ENCODE assay signal across 1 cellular context in genomic region chr10:122953827-122954730, GRCh38.
A peak's percentile ranks its signal among the peaks of the same experiment; 100 is the strongest.
TF ChIP-seq lines count a peak whose summit lies in the region.

Gene C10orf88, minus strand, starts transcription at chr10:122954227. Its CDS starts 49 bp downstream, at chr10:122954178.

TF ChIP-seq in K562, 482 proteins besides CTCF, POLR2A, EP300 and RAD21 (continued from another document and continues in another):
- TF ChIP-seq, protein P1, sequence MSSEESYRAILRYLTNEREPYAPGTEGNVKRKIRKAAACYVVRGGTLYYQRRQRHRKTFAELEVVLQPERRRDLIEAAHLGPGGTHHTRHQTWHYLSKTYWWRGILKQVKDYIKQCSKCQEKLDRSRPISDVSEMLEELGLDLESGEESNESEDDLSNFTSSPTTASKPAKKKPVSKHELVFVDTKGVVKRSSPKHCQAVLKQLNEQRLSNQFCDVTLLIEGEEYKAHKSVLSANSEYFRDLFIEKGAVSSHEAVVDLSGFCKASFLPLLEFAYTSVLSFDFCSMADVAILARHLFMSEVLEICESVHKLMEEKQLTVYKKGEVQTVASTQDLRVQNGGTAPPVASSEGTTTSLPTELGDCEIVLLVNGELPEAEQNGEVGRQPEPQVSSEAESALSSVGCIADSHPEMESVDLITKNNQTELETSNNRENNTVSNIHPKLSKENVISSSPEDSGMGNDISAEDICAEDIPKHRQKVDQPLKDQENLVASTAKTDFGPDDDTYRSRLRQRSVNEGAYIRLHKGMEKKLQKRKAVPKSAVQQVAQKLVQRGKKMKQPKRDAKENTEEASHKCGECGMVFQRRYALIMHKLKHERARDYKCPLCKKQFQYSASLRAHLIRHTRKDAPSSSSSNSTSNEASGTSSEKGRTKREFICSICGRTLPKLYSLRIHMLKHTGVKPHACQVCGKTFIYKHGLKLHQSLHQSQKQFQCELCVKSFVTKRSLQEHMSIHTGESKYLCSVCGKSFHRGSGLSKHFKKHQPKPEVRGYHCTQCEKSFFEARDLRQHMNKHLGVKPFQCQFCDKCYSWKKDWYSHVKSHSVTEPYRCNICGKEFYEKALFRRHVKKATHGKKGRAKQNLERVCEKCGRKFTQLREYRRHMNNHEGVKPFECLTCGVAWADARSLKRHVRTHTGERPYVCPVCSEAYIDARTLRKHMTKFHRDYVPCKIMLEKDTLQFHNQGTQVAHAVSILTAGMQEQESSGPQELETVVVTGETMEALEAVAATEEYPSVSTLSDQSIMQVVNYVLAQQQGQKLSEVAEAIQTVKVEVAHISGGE (CRISPR knock-in tag; IDR thresholded peaks at IDR 0.05): peak; percentile 93 to 99 (median 98)
- TF ChIP-seq ZNF77 (CRISPR knock-in tag; IDR thresholded peaks at IDR 0.05) (no peak), RHOXF2B (CRISPR knock-in tag; conservative IDR thresholded peaks at IDR 0.05) (no peak), SIX5 (IDR thresholded peaks at IDR 0.05; ENCODE audit: borderline replicate concordance in 1 of 2, insufficient read depth in 1 of 2, low read depth in 1 of 2, low read length in 2 of 2) (no peak), CTBP1 (IDR thresholded peaks at IDR 0.05; ENCODE audit: borderline replicate concordance) (peak; percentile 68; the same call in 1 of the 2 replicates), TAF15 (IDR thresholded peaks at IDR 0.05; ENCODE audit: low read depth, low read length) (no peak), ZC3H4 (CRISPR knock-in tag; IDR thresholded peaks at IDR 0.05; ENCODE audit: borderline replicate concordance) (no peak), VEZF1 (CRISPR knock-in tag; IDR thresholded peaks at IDR 0.05) (peak; percentile 71), NFE2L1 (tag; IDR thresholded peaks at IDR 0.05; ENCODE audit: borderline replicate concordance, low read depth) (no peak), ZNF253 (CRISPR knock-in tag; conservative IDR thresholded peaks at IDR 0.05) (no peak), TFAM (CRISPR knock-in tag; conservative IDR thresholded peaks at IDR 0.05) (no peak), E2F5 (CRISPR knock-in tag; IDR thresholded peaks at IDR 0.05) (no peak), SMAD4 (CRISPR knock-in tag; conservative IDR thresholded peaks at IDR 0.05) (peak; percentile 40; the same call in 1 of the 2 replicates), PHF8 (IDR thresholded peaks at IDR 0.05; ENCODE audit: borderline replicate concordance, low read length) (peak; percentile 71; the same call in 1 of the 2 replicates), BCL6 (CRISPR knock-in tag; IDR thresholded peaks at IDR 0.05) (no peak), NR1H2 (CRISPR knock-in tag; IDR thresholded peaks at IDR 0.05) (no peak; the same call in 1 of the 2 replicates), BRF1 (IDR thresholded peaks at IDR 0.05; ENCODE audit: borderline replicate concordance, extremely low read depth, insufficient read length) (no peak), XRCC5 (IDR thresholded peaks at IDR 0.05; ENCODE audit: low read depth, low read length) (0 out of 2 replicates have a peak, but pooled peaks have one; percentile 25), ZNF197 (CRISPR knock-in tag; IDR thresholded peaks at IDR 0.05; ENCODE audit: low read depth) (no peak), BMI1 (IDR thresholded peaks at IDR 0.05; ENCODE audit: low read length) (no peak), LARP7 (IDR thresholded peaks at IDR 0.05) (no peak), HMG20B (CRISPR knock-in tag; IDR thresholded peaks at IDR 0.05) (no peak), GATAD2A (IDR thresholded peaks at IDR 0.05) (no peak), RBM25 (IDR thresholded peaks at IDR 0.05; ENCODE audit: low read depth, low read length, severe bottlenecking) (no peak), ZFP91 (CRISPR knock-in tag; IDR thresholded peaks at IDR 0.05) (no peak), SP1 (CRISPR knock-in tag; IDR thresholded peaks at IDR 0.05) (no peak), U2AF1 (optimal IDR thresholded peaks at IDR 0.05; ENCODE audit: low read depth, low read length) (no peak), ZNF778 (CRISPR knock-in tag; IDR thresholded peaks at IDR 0.05) (no peak), ZNF239 (CRISPR knock-in tag; IDR thresholded peaks at IDR 0.05) (no peak), ILK (tag; IDR thresholded peaks at IDR 0.05; ENCODE audit: borderline replicate concordance, low read depth) (no peak), SREBF1 (IDR thresholded peaks at IDR 0.05; ENCODE audit: borderline replicate concordance, low read depth, low read length) (no peak)
- TF ChIP-seq, protein P2, sequence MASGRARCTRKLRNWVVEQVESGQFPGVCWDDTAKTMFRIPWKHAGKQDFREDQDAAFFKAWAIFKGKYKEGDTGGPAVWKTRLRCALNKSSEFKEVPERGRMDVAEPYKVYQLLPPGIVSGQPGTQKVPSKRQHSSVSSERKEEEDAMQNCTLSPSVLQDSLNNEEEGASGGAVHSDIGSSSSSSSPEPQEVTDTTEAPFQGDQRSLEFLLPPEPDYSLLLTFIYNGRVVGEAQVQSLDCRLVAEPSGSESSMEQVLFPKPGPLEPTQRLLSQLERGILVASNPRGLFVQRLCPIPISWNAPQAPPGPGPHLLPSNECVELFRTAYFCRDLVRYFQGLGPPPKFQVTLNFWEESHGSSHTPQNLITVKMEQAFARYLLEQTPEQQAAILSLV (tag; IDR thresholded peaks at IDR 0.05): no peak
- TF ChIP-seq, protein P3, sequence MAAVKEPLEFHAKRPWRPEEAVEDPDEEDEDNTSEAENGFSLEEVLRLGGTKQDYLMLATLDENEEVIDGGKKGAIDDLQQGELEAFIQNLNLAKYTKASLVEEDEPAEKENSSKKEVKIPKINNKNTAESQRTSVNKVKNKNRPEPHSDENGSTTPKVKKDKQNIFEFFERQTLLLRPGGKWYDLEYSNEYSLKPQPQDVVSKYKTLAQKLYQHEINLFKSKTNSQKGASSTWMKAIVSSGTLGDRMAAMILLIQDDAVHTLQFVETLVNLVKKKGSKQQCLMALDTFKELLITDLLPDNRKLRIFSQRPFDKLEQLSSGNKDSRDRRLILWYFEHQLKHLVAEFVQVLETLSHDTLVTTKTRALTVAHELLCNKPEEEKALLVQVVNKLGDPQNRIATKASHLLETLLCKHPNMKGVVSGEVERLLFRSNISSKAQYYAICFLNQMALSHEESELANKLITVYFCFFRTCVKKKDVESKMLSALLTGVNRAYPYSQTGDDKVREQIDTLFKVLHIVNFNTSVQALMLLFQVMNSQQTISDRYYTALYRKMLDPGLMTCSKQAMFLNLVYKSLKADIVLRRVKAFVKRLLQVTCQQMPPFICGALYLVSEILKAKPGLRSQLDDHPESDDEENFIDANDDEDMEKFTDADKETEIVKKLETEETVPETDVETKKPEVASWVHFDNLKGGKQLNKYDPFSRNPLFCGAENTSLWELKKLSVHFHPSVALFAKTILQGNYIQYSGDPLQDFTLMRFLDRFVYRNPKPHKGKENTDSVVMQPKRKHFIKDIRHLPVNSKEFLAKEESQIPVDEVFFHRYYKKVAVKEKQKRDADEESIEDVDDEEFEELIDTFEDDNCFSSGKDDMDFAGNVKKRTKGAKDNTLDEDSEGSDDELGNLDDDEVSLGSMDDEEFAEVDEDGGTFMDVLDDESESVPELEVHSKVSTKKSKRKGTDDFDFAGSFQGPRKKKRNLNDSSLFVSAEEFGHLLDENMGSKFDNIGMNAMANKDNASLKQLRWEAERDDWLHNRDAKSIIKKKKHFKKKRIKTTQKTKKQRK (IDR thresholded peaks at IDR 0.05; ENCODE audit: borderline replicate concordance, low read depth, low read length): no peak
- TF ChIP-seq, protein P4, sequence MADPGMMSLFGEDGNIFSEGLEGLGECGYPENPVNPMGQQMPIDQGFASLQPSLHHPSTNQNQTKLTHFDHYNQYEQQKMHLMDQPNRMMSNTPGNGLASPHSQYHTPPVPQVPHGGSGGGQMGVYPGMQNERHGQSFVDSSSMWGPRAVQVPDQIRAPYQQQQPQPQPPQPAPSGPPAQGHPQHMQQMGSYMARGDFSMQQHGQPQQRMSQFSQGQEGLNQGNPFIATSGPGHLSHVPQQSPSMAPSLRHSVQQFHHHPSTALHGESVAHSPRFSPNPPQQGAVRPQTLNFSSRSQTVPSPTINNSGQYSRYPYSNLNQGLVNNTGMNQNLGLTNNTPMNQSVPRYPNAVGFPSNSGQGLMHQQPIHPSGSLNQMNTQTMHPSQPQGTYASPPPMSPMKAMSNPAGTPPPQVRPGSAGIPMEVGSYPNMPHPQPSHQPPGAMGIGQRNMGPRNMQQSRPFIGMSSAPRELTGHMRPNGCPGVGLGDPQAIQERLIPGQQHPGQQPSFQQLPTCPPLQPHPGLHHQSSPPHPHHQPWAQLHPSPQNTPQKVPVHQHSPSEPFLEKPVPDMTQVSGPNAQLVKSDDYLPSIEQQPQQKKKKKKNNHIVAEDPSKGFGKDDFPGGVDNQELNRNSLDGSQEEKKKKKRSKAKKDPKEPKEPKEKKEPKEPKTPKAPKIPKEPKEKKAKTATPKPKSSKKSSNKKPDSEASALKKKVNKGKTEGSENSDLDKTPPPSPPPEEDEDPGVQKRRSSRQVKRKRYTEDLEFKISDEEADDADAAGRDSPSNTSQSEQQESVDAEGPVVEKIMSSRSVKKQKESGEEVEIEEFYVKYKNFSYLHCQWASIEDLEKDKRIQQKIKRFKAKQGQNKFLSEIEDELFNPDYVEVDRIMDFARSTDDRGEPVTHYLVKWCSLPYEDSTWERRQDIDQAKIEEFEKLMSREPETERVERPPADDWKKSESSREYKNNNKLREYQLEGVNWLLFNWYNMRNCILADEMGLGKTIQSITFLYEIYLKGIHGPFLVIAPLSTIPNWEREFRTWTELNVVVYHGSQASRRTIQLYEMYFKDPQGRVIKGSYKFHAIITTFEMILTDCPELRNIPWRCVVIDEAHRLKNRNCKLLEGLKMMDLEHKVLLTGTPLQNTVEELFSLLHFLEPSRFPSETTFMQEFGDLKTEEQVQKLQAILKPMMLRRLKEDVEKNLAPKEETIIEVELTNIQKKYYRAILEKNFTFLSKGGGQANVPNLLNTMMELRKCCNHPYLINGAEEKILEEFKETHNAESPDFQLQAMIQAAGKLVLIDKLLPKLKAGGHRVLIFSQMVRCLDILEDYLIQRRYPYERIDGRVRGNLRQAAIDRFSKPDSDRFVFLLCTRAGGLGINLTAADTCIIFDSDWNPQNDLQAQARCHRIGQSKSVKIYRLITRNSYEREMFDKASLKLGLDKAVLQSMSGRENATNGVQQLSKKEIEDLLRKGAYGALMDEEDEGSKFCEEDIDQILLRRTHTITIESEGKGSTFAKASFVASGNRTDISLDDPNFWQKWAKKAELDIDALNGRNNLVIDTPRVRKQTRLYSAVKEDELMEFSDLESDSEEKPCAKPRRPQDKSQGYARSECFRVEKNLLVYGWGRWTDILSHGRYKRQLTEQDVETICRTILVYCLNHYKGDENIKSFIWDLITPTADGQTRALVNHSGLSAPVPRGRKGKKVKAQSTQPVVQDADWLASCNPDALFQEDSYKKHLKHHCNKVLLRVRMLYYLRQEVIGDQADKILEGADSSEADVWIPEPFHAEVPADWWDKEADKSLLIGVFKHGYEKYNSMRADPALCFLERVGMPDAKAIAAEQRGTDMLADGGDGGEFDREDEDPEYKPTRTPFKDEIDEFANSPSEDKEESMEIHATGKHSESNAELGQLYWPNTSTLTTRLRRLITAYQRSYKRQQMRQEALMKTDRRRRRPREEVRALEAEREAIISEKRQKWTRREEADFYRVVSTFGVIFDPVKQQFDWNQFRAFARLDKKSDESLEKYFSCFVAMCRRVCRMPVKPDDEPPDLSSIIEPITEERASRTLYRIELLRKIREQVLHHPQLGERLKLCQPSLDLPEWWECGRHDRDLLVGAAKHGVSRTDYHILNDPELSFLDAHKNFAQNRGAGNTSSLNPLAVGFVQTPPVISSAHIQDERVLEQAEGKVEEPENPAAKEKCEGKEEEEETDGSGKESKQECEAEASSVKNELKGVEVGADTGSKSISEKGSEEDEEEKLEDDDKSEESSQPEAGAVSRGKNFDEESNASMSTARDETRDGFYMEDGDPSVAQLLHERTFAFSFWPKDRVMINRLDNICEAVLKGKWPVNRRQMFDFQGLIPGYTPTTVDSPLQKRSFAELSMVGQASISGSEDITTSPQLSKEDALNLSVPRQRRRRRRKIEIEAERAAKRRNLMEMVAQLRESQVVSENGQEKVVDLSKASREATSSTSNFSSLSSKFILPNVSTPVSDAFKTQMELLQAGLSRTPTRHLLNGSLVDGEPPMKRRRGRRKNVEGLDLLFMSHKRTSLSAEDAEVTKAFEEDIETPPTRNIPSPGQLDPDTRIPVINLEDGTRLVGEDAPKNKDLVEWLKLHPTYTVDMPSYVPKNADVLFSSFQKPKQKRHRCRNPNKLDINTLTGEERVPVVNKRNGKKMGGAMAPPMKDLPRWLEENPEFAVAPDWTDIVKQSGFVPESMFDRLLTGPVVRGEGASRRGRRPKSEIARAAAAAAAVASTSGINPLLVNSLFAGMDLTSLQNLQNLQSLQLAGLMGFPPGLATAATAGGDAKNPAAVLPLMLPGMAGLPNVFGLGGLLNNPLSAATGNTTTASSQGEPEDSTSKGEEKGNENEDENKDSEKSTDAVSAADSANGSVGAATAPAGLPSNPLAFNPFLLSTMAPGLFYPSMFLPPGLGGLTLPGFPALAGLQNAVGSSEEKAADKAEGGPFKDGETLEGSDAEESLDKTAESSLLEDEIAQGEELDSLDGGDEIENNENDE (IDR thresholded peaks at IDR 0.05; ENCODE audit: low read depth, low read length): no peak
- TF ChIP-seq, protein P5, sequence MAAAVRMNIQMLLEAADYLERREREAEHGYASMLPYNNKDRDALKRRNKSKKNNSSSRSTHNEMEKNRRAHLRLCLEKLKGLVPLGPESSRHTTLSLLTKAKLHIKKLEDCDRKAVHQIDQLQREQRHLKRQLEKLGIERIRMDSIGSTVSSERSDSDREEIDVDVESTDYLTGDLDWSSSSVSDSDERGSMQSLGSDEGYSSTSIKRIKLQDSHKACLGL (CRISPR knock-in tag; IDR thresholded peaks at IDR 0.05; ENCODE audit: borderline replicate concordance, poor library complexity, severe bottlenecking): no peak
